In the genomic region with DNA sequence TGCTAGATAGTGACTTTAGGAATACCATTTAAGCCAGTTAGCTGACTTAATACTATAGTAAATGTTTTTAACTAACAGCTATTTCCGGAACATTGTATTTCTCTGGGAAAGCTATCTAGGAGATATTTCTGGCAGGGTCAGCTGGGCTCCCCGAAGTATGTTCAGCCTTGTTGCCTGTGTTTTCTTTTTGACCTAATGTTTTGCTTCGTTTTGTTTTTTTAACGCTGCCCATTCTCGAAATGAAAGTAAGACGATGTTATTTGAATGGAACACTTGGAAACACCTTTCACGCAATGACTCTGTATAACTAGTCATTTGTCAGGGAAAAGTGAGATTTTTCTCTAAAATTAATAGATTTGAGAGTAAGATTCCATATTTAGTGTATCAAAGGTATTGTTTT, we compare ENCODE assay signal across 23 cellular contexts.
A peak's percentile ranks its signal among the peaks of the same experiment; 100 is the strongest.
DNase-seq lines count a peak whose midpoint lies in the region; ATAC-seq and TF ChIP-seq lines count a peak whose summit lies in the region.
"Had no signal": no experiment of that assay in that cellular context is flagged by ENCODE, and none has a peak within 500 bp of the region (broad histone marks: within the 10 kb centered on the region; RNA-seq: fewer than 3 reads in every experiment).

No MANE protein-coding gene starts in this region.

- no peak overlapping the region for H3K18ac ChIP-seq in mesendoderm (ENCODE audit: low read length)

- H3K27me3 ChIP-seq in left ventricle myocardium inferior (ENCODE audit: low read depth) (no peaks in the 10 kb centered on the region), mesendoderm (ENCODE audit: insufficient read depth, low read length, poor library complexity) (no peaks in the 10 kb centered on the region)
- H3K27me3 ChIP-seq: BLaER1 treated with 17β-estradiol and CSF1 and Interleukin-3, amounts not matched to agents 10 nM and 100 nM; body of pancreas; neural progenitor cell; uterus had no signal

- H3K79me2 ChIP-seq in mesendoderm (ENCODE audit: control insufficient read depth, insufficient read depth, low read length), result no peaks in the 10 kb centered on the region

- no peak overlapping the region for H3K4ac ChIP-seq in mesendoderm (ENCODE audit: low read depth, low read length)

- H3K4me2 ChIP-seq in mesendoderm (ENCODE audit: low read length), result no peak overlapping the region
- H3K4me2 ChIP-seq: A549; BLaER1 treated with 17β-estradiol and CSF1 and Interleukin-3, amounts not matched to agents 10 nM and 100 nM; neural progenitor cell had no signal

- H2BK5ac ChIP-seq in mesendoderm (ENCODE audit: low read length), result no peak overlapping the region

- H3K23ac ChIP-seq in mesendoderm (ENCODE audit: low read length), result no peak overlapping the region

- H3K27ac ChIP-seq in left ventricle myocardium inferior (replicated peaks) (peak overlapping the region; percentile 20), coronary artery (no peak overlapping the region), mesendoderm (ENCODE audit: low read depth, low read length) (no peak overlapping the region)
- H3K27ac ChIP-seq: A549; BLaER1 treated with 17β-estradiol and CSF1 and Interleukin-3, amounts not matched to agents 10 nM and 100 nM; body of pancreas; neural progenitor cell; uterus had no signal

- no peak overlapping the region for H3K9ac ChIP-seq in mesendoderm (ENCODE audit: low read length)
- H3K9ac ChIP-seq: BLaER1 treated with 17β-estradiol and CSF1 and Interleukin-3, amounts not matched to agents 10 nM and 100 nM; neural progenitor cell had no signal

- peak overlapping the region; percentile 55 for H3K4me3 ChIP-seq in left ventricle myocardium inferior
- peak overlapping the region; percentile 60 for H3K4me3 ChIP-seq in coronary artery
- H3K4me3 ChIP-seq in mesendoderm (ENCODE audit: low read length), result no peak overlapping the region
- H3K4me3 ChIP-seq: A549; BLaER1 treated with 17β-estradiol and CSF1 and Interleukin-3, amounts not matched to agents 10 nM and 100 nM; body of pancreas; neural progenitor cell; uterus had no signal

- peaks cover 14% of the 10 kb centered on the region for H3K4me1 ChIP-seq in left ventricle myocardium inferior
- H3K4me1 ChIP-seq in mesendoderm (ENCODE audit: control insufficient read depth, low read depth, low read length), result no peaks in the 10 kb centered on the region
- H3K4me1 ChIP-seq: A549; BLaER1 treated with 17β-estradiol and CSF1 and Interleukin-3, amounts not matched to agents 10 nM and 100 nM; body of pancreas; uterus had no signal

- H4K5ac ChIP-seq in mesendoderm (ENCODE audit: low read length), result no peak overlapping the region

- no peak overlapping the region for H4K8ac ChIP-seq in mesendoderm (ENCODE audit: low read depth, low read length)

- H2AK5ac ChIP-seq in mesendoderm (ENCODE audit: low read length), result no peak overlapping the region

- TF ChIP-seq CTCF in left ventricle myocardium inferior (IDR thresholded peaks at IDR 0.05; ENCODE audit: borderline replicate concordance) (no peak), coronary artery (IDR thresholded peaks at IDR 0.05) (no peak)

- no peak overlapping the region for H2BK120ac ChIP-seq in mesendoderm (ENCODE audit: low read depth, low read length)

- intact Hi-C loops in left ventricle myocardium inferior (cut with micrococcal nuclease) (no loop called here), Right ventricle myocardium inferior (cut with DNase I) (loop anchor here (5.0 kb wide), 1 partner anchor 41 kb away; no protein-coding TSS in a partner anchor)

- H3K9me3 ChIP-seq in left ventricle myocardium inferior (replicated peaks), result peaks cover 4% of the 10 kb centered on the region
- H3K9me3 ChIP-seq: A549; BLaER1 treated with 17β-estradiol and CSF1 and Interleukin-3, amounts not matched to agents 10 nM and 100 nM; body of pancreas; uterus had no signal

- no peaks in the 10 kb centered on the region for H3K36me3 ChIP-seq in left ventricle myocardium inferior
- H3K36me3 ChIP-seq in mesendoderm (ENCODE audit: control insufficient read depth, insufficient read depth, low read length), result no peaks in the 10 kb centered on the region
- H3K36me3 ChIP-seq: BLaER1 treated with 17β-estradiol and CSF1 and Interleukin-3, amounts not matched to agents 10 nM and 100 nM; neural progenitor cell; uterus had no signal

- no CpG with 5 or more reads among the region's 7 CpGs for WGBS in mesendoderm (ENCODE audit: extremely low coverage, insufficient coverage, low lambda C conversion rate)

- no peak overlapping the region for H2BK15ac ChIP-seq in mesendoderm (replicated peaks; ENCODE audit: low read depth)

- H3K56ac ChIP-seq in mesendoderm (ENCODE audit: low read length), result no peak overlapping the region

- ATAC-seq in Right ventricle myocardium inferior (no peak), GM21447 (IDR thresholded peaks at IDR 0.05; ENCODE audit: unreplicated experiment) (no peak)
- ATAC-seq: A549; activated CD4-positive, alpha-beta T cell treated with anti-CD3 and anti-CD28 coated beads for 36 hours; activated naive CD4-positive, alpha-beta T cell treated with anti-CD3 and anti-CD28 coated beads, Interleukin-2, amount 50 U/mL, for 72 hours; body of pancreas; left colon; T-cell had no signal

- H3K79me1 ChIP-seq in mesendoderm (ENCODE audit: low read length), result no peaks in the 10 kb centered on the region

- DNase-seq in left ventricle myocardium inferior (no peak), Right ventricle myocardium inferior (ENCODE audit: missing footprints) (no peak), coronary artery (ENCODE audit: low spot score) (no peak), left kidney (ENCODE audit: low read depth, low spot score) (peak; percentile 10), mesendoderm (no peak), NCI-H69 (lab: John Stamatoyannopoulos, UW) (no peak)
- DNase-seq in activated CD8-positive, alpha-beta memory T cell treated with anti-CD3 and anti-CD28 coated beads, Interleukin-2, amount 50 U/mL, for 48 hours, result no peak
- DNase-seq: activated CD4-positive, alpha-beta T cell treated with anti-CD3 and anti-CD28 coated beads for 36 hours; body of pancreas; H7; KG1; left colon; NCI-H1092; NCI-H2081 treated with DMSO at 0.1 percent for 48 hours; NCI-H510A treated with DMSO at 0.1 percent for 48 hours; stimulated activated CD8-positive, alpha-beta memory T cell treated with anti-CD3 and anti-CD28 coated beads, Interleukin-4, amount 100 ng/mL, for 48 hours; T-cell; uterus had no signal
